Comparison of ENCODE assay signal across 24 cellular contexts in the genomic region with DNA sequence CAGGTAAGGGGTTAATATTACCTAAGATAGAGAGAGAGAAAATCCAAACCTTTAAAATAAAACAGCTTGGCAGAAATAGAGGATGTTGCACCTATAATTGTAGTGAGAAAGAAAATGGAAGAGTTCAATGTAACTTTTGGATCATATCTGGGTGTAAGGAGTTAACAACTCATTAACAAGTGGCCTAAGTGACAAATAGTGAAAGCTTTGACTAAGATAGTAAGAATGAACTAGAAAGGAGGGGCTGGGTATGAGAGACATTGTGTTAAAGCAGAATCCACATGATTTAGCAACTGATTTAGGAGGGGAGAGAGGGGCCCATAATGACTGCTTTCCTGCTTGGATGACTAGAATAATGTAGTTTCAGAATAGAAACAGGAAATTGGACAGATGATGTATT.
A peak's percentile ranks its signal among the peaks of the same experiment; 100 is the strongest.
DNase-seq lines count a peak whose midpoint lies in the region; ATAC-seq and TF ChIP-seq lines count a peak whose summit lies in the region.
"Had no signal": no experiment of that assay in that cellular context is flagged by ENCODE, and none has a peak within 500 bp of the region (broad histone marks: within the 10 kb centered on the region; RNA-seq: fewer than 3 reads in every experiment).

No MANE protein-coding gene starts in this region.

- POLR2A ChIA-PET in IMR-90 (lab: Charles Lee; ENCODE audit: unreplicated experiment) (no interaction called here), RWPE1 (lab: Yijun Ruan, JAX; ENCODE audit: low non-redundant PET) (no interaction called here)

- no peak overlapping the region for H2BK120ac ChIP-seq in IMR-90 (ENCODE audit: low read depth, low read length)

- no peak overlapping the region for H4K8ac ChIP-seq in IMR-90 (ENCODE audit: low read depth in 2 of 2, low read length in 2 of 2)

- no peak overlapping the region for H2BK15ac ChIP-seq in IMR-90 (ENCODE audit: low read depth, low read length)

- H2BK5ac ChIP-seq in IMR-90 (ENCODE audit: low read depth, low read length, poor library complexity, severe bottlenecking), result no peak overlapping the region

- no peak overlapping the region for H4K91ac ChIP-seq in IMR-90 (ENCODE audit: insufficient read depth, low read depth, low read length)

- H4K20me1 ChIP-seq in IMR-90 (ENCODE audit: insufficient read depth, low read length), result no peaks in the 10 kb centered on the region

- H3K4me3 ChIP-seq in IMR-90 (ENCODE audit: insufficient read depth, low read depth, low read length) (no peak overlapping the region), thyroid gland (replicated peaks in 1 of 3) (no peak overlapping the region)
- H3K4me3 ChIP-seq: esophagus squamous epithelium, lung, stomach, tibial artery had no signal

- intact Hi-C loops in IMR-90 (cut with micrococcal nuclease), result no loop called here
- intact Hi-C loops in thyroid gland (cut with DNase I), result no loop called here

- H3K56ac ChIP-seq in IMR-90 (ENCODE audit: extremely low read depth, insufficient read depth, low read length), result no peak overlapping the region

- H3K18ac ChIP-seq in IMR-90 (ENCODE audit: low read depth, low read length), result no peak overlapping the region

- H3K27me3 ChIP-seq in IMR-90 (ENCODE audit: control insufficient read depth, insufficient read depth, low read length) (no peaks in the 10 kb centered on the region), thyroid gland (no peaks in the 10 kb centered on the region)
- H3K27me3 ChIP-seq: BE2C, esophagus squamous epithelium, stomach, tibial artery had no signal

- no peak overlapping the region for H2AFZ ChIP-seq in IMR-90 (replicated peaks; ENCODE audit: low read length, poor library complexity)

- H3K9me1 ChIP-seq in IMR-90 (ENCODE audit: insufficient read depth, low read length), result no peaks in the 10 kb centered on the region

- no peak overlapping the region for H2AK5ac ChIP-seq in IMR-90 (ENCODE audit: low read depth, low read length)

- TF ChIP-seq POLR2A in IMR-90 (IDR thresholded peaks at IDR 0.05; ENCODE audit: low read depth, low read length), result no peak
- TF ChIP-seq POLR2A in thyroid gland (IDR thresholded peaks at IDR 0.05), result no peak

- in situ Hi-C loops in IMR-90 (cut with MboI; ENCODE audit: low sequenced_read_pairs), result no loop called here

- BruUV-seq in IMR-90 (replicated peaks; lab: Mats Ljungman, UMichigan), result no TSS peak

- H3K4me2 ChIP-seq in IMR-90 (ENCODE audit: low read depth, low read length), result no peak overlapping the region

- DNase-seq in IMR-90, result peak; percentile 4
- no peak for DNase-seq in RWPE1 (ENCODE audit: low spot score)
- no peak for DNase-seq in thyroid gland
- no peak for DNase-seq in iPS-NIHi7 (ENCODE audit: extremely low spot score)
- no peak for DNase-seq in stimulated activated CD4-positive, alpha-beta T cell treated with anti-CD3 and anti-CD28 coated beads, Interleukin-2, amount 100 ng/mL, for 48 hours
- DNase-seq: activated CD4-positive, alpha-beta T cell treated with anti-CD3 and anti-CD28 coated beads for 48 hours; activated naive CD8-positive, alpha-beta T cell treated with anti-CD3 and anti-CD28 coated beads, Interleukin-2, amount 50 U/mL, for 24 hours; activated T-cell treated with anti-CD3 and anti-CD28 coated beads, Interleukin-2, amount 50 U/mL, for 24 hours; BE2C; central memory CD4-positive, alpha-beta T cell; DMS53; esophagus squamous epithelium; NCI-H1092; NCI-H187 treated with DMSO at 0.1 percent for 48 hours; NCI-H524 treated with DMSO at 0.1 percent for 48 hours; nephron progenitor cell; SHP77 treated with DMSO at 0.1 percent for 48 hours; stomach; tibial artery had no signal

- ATAC-seq in GM18517 (IDR thresholded peaks at IDR 0.05; ENCODE audit: unreplicated experiment) (peak; percentile 71), GM19452 (IDR thresholded peaks at IDR 0.05; ENCODE audit: unreplicated experiment) (peak; percentile 79), HG02938 (IDR thresholded peaks at IDR 0.05; ENCODE audit: unreplicated experiment) (peak; percentile 77), IMR-90 (ENCODE audit: low read depth) (no peak)
- ATAC-seq: activated naive CD8-positive, alpha-beta T cell treated with anti-CD3 and anti-CD28 coated beads, Interleukin-2, amount 50 U/mL, for 24 hours had no signal

- dilution Hi-C loops in IMR-90 (cut with HindIII; ENCODE audit: low sequenced_read_pairs, unreplicated experiment), result no loop called here

- no peak overlapping the region for H2AK9ac ChIP-seq in IMR-90 (replicated peaks; ENCODE audit: low read depth, low read length, poor library complexity)

- H2BK20ac ChIP-seq in IMR-90 (ENCODE audit: low read depth, low read length), result no peak overlapping the region

- CTCF ChIA-PET in IMR-90 (lab: Yijun Ruan, JAX) (interaction anchor here (1.0 kb wide), 1 partner anchor 13 kb away, joined by 3 read pairs; no protein-coding TSS in a partner anchor), RWPE1 (lab: Yijun Ruan, JAX) (no interaction called here)

- H3K79me1 ChIP-seq in IMR-90 (ENCODE audit: low read depth in 1 of 2, low read length in 2 of 2), result no peaks in the 10 kb centered on the region

- H3K14ac ChIP-seq in IMR-90 (replicated peaks; ENCODE audit: low read depth, low read length), result no peak overlapping the region

- H3K23ac ChIP-seq in IMR-90 (ENCODE audit: low read depth, low read length), result no peak overlapping the region

- H3K4ac ChIP-seq in IMR-90 (ENCODE audit: low read depth, low read length), result no peak overlapping the region

- no peak for TF ChIP-seq CTCF in IMR-90 (conservative IDR thresholded peaks at IDR 0.05; ENCODE audit: low read depth, low read length)
- TF ChIP-seq CTCF in RWPE1 (conservative IDR thresholded peaks at IDR 0.05; ENCODE audit: low read depth), result no peak
- TF ChIP-seq CTCF in thyroid gland (IDR thresholded peaks at IDR 0.05), result no peak

- no peak overlapping the region for H4K5ac ChIP-seq in IMR-90 (ENCODE audit: low read depth, low read length)

- H3K4me1 ChIP-seq in IMR-90 (ENCODE audit: control insufficient read depth, insufficient read depth, low read length) (no peaks in the 10 kb centered on the region), thyroid gland (no peaks in the 10 kb centered on the region)
- H3K4me1 ChIP-seq: BE2C, esophagus squamous epithelium, stomach, tibial artery had no signal

- no peaks in the 10 kb centered on the region for H3K36me3 ChIP-seq in IMR-90 (ENCODE audit: control insufficient read depth, insufficient read depth, low read length)
- no peaks in the 10 kb centered on the region for H3K36me3 ChIP-seq in thyroid gland
- H3K36me3 ChIP-seq: BE2C, esophagus squamous epithelium, stomach, tibial artery had no signal

- no peak overlapping the region for H3K27ac ChIP-seq in IMR-90 (ENCODE audit: insufficient read depth, low read length)
- H3K27ac ChIP-seq in RWPE1, result no peak overlapping the region
- H3K27ac ChIP-seq in thyroid gland, result no peak overlapping the region
- H3K27ac ChIP-seq: esophagus squamous epithelium, stomach, tibial artery, VCaP had no signal

- TF ChIP-seq RAD21 in IMR-90 (IDR thresholded peaks at IDR 0.05; ENCODE audit: low read length), result no peak

- H3K9me3 ChIP-seq in IMR-90 (ENCODE audit: control insufficient read depth, insufficient read depth, low read length) (no peaks in the 10 kb centered on the region), thyroid gland (no peaks in the 10 kb centered on the region)
- H3K9me3 ChIP-seq: BE2C, esophagus squamous epithelium, stomach, tibial artery had no signal

- no peak overlapping the region for H3K9ac ChIP-seq in IMR-90 (ENCODE audit: low read depth, low read length)

TF ChIP-seq in IMR-90, 13 proteins besides CTCF, POLR2A, EP300 and RAD21:
- TF ChIP-seq RFX5 (IDR thresholded peaks at IDR 0.05; ENCODE audit: low read depth, low read length) (no peak), RCOR1 (IDR thresholded peaks at IDR 0.05; ENCODE audit: insufficient replicate concordance, low read length) (no peak), BHLHE40 (IDR thresholded peaks at IDR 0.05; ENCODE audit: low read depth, low read length) (no peak), MXI1 (IDR thresholded peaks at IDR 0.05; ENCODE audit: borderline replicate concordance, low read depth, low read length) (no peak)
- TF ChIP-seq, protein P1, sequence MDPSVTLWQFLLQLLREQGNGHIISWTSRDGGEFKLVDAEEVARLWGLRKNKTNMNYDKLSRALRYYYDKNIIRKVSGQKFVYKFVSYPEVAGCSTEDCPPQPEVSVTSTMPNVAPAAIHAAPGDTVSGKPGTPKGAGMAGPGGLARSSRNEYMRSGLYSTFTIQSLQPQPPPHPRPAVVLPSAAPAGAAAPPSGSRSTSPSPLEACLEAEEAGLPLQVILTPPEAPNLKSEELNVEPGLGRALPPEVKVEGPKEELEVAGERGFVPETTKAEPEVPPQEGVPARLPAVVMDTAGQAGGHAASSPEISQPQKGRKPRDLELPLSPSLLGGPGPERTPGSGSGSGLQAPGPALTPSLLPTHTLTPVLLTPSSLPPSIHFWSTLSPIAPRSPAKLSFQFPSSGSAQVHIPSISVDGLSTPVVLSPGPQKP (IDR thresholded peaks at IDR 0.05; ENCODE audit: borderline replicate concordance, low read depth, low read length), result no peak
- TF ChIP-seq, protein P2, sequence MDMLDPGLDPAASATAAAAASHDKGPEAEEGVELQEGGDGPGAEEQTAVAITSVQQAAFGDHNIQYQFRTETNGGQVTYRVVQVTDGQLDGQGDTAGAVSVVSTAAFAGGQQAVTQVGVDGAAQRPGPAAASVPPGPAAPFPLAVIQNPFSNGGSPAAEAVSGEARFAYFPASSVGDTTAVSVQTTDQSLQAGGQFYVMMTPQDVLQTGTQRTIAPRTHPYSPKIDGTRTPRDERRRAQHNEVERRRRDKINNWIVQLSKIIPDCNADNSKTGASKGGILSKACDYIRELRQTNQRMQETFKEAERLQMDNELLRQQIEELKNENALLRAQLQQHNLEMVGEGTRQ (IDR thresholded peaks at IDR 0.05; ENCODE audit: low read depth, low read length), result no peak
